In genomic region chr17:82281502-82282238, GRCh38 we compare ENCODE assay signal across 11 cellular contexts. TPM values are rescaled to one million over a fixed set of nuclear protein-coding genes. Genes with fewer than 3 reads are reported as not detected.
A peak's percentile ranks its signal among the peaks of the same experiment; 100 is the strongest.
DNase-seq lines count a peak whose midpoint lies in the region; ATAC-seq and TF ChIP-seq lines count a peak whose summit lies in the region.
"Had no signal": no experiment of that assay in that cellular context is flagged by ENCODE, and none has a peak within 500 bp of the region (broad histone marks: within the 10 kb centered on the region; RNA-seq: fewer than 3 reads in every experiment).

No MANE protein-coding gene starts in this region.

- H3K4me3 Mint-ChIP-seq in activated naive CD8-positive, alpha-beta T cell treated with anti-CD3 and anti-CD28 coated beads, Interleukin-2, amount 10 ng/mL, durations not matched to agents 7 days and 5 days = peak overlapping the region; percentile 2
- H3K4me3 Mint-ChIP-seq in natural killer cell = no peak overlapping the region

- peak; percentile 14 for ATAC-seq in activated naive CD8-positive, alpha-beta T cell treated with anti-CD3 and anti-CD28 coated beads, Interleukin-2, amount 10 ng/mL, durations not matched to agents 7 days and 5 days (ENCODE audit: low read depth)
- ATAC-seq in natural killer cell = peak; percentile 64 to 82 (median 73)
- no peak for ATAC-seq in HG02970 (IDR thresholded peaks at IDR 0.05; ENCODE audit: low FRiP score, unreplicated experiment)

- H3K4me1 Mint-ChIP-seq in activated naive CD8-positive, alpha-beta T cell treated with anti-CD3 and anti-CD28 coated beads, Interleukin-2, amount 10 ng/mL, durations not matched to agents 7 days and 5 days = peaks cover 18% of the 10 kb centered on the region
- H3K4me1 Mint-ChIP-seq in natural killer cell = peaks cover 13 to 19% of the 10 kb centered on the region in 2 donors

- intact Hi-C loops in natural killer cell (cut with micrococcal nuclease) = no loop called here

- peak; percentile 92 for DNase-seq in CD1c-positive myeloid dendritic cell (ENCODE audit: extremely low spot score)
- peak; percentile 93 for DNase-seq in M059J (ENCODE audit: low read depth)
- no peak for DNase-seq in activated naive CD8-positive, alpha-beta T cell treated with anti-CD3 and anti-CD28 coated beads, Interleukin-2, amount 10 ng/mL, durations not matched to agents 7 days and 5 days
- no peak for DNase-seq in natural killer cell
- DNase-seq in D341Med (ENCODE audit: low spot score) = no peak
- no peak for DNase-seq in effector CD8-positive, alpha-beta T cell (lab: John Stamatoyannopoulos, UW)
- no peak for DNase-seq in NOMO-1 treated with dmso at 0.1 percent for 144 hours (lab: John Stamatoyannopoulos, UW; ENCODE audit: unreplicated experiment)
- DNase-seq: caudate nucleus, left ventricle myocardium inferior had no signal

- H3K36me3 Mint-ChIP-seq in activated naive CD8-positive, alpha-beta T cell treated with anti-CD3 and anti-CD28 coated beads, Interleukin-2, amount 10 ng/mL, durations not matched to agents 7 days and 5 days = no peaks in the 10 kb centered on the region
- no peaks in the 10 kb centered on the region for H3K36me3 Mint-ChIP-seq in natural killer cell

- peaks cover 2% of the 10 kb centered on the region for H3K27me3 Mint-ChIP-seq in activated naive CD8-positive, alpha-beta T cell treated with anti-CD3 and anti-CD28 coated beads, Interleukin-2, amount 10 ng/mL, durations not matched to agents 7 days and 5 days
- H3K27me3 Mint-ChIP-seq in natural killer cell (ENCODE audit: low read depth in 2 of 2) = no peaks in the 10 kb centered on the region

- POLR2A ChIA-PET in activated naive CD8-positive, alpha-beta T cell treated with anti-CD3 and anti-CD28 coated beads, Interleukin-2, amount 10 ng/mL, durations not matched to agents 7 days and 5 days (lab: Charles Lee) = interaction anchor here (1.0 to 3.7 kb wide), 4 partner anchors 10 to 17 kb away, joined by 3 to 22 read pairs (median 4); no protein-coding TSS in a partner anchor

- TF ChIP-seq CTCF in natural killer cell (IDR thresholded peaks at IDR 0.05) = no peak

- H3K27ac Mint-ChIP-seq in activated naive CD8-positive, alpha-beta T cell treated with anti-CD3 and anti-CD28 coated beads, Interleukin-2, amount 10 ng/mL, durations not matched to agents 7 days and 5 days = peak overlapping the region; percentile 43
- peak overlapping the region in 1 of 2 donors; percentile 39 for H3K27ac Mint-ChIP-seq in natural killer cell

- no peaks in the 10 kb centered on the region for H3K9me3 Mint-ChIP-seq in activated naive CD8-positive, alpha-beta T cell treated with anti-CD3 and anti-CD28 coated beads, Interleukin-2, amount 10 ng/mL, durations not matched to agents 7 days and 5 days
- H3K9me3 Mint-ChIP-seq in natural killer cell = no peaks in the 10 kb centered on the region

RNA-seq across cellular contexts. Expression of gene CSNK1D, which starts 8.2 kb away (rescaled TPM):
- 41.6 and 43.7 TPM in 2 replicates for total RNA-seq in M059J (2014; rRNA removed; shearing (Covaris generic))
- total RNA-seq in activated naive CD8-positive, alpha-beta T cell treated with anti-CD3 and anti-CD28 coated beads, Interleukin-2, amount 10 ng/mL, durations not matched to agents 7 days and 5 days = 100 to 1,000 TPM; 135 to 140 TPM
- 100 to 1,000 TPM; 423 to 475 (median 468) TPM for total RNA-seq in natural killer cell

RNA-seq across cellular contexts. Expression of gene CD7, which starts 35.7 kb away (rescaled TPM):
- not detected in 2 replicates for total RNA-seq in M059J (2014; rRNA removed; shearing (Covaris generic))
- total RNA-seq in activated naive CD8-positive, alpha-beta T cell treated with anti-CD3 and anti-CD28 coated beads, Interleukin-2, amount 10 ng/mL, durations not matched to agents 7 days and 5 days = 100 to 1,000 TPM; 286 to 320 TPM
- 100 to 1,000 TPM; 464 to 564 (median 522) TPM for total RNA-seq in natural killer cell
- total RNA-seq: SK-MEL-5 had no signal

RNA-seq across cellular contexts. Expression of gene SECTM1, which starts 51.9 kb away (rescaled TPM):
- total RNA-seq in M059J (2014; rRNA removed; shearing (Covaris generic)) = 30.2 and 41.0 TPM in 2 replicates
- 1 to 10 TPM in 1 of 2 experiments, under 1 TPM in 1; 0.86 to 1.0 TPM for total RNA-seq in activated naive CD8-positive, alpha-beta T cell treated with anti-CD3 and anti-CD28 coated beads, Interleukin-2, amount 10 ng/mL, durations not matched to agents 7 days and 5 days
- 10 to 100 TPM in 1 of 3 donors, 1 to 10 TPM in 2; 3.6 to 11.2 (median 6.3) TPM for total RNA-seq in natural killer cell

RNA-seq across cellular contexts. Expression of gene SLC16A3, which starts 52.8 kb away (rescaled TPM):
- total RNA-seq in M059J (2014; rRNA removed; shearing (Covaris generic)) = 48.1 and 84.8 TPM in 2 replicates
- total RNA-seq in activated naive CD8-positive, alpha-beta T cell treated with anti-CD3 and anti-CD28 coated beads, Interleukin-2, amount 10 ng/mL, durations not matched to agents 7 days and 5 days = 100 to 1,000 TPM; 195 to 211 TPM
- total RNA-seq in natural killer cell = 100 to 1,000 TPM; 172 to 365 (median 296) TPM

Comparison
In these comparisons a context has a peak if more than half of its experiments do, and no peak if none do; other contexts are left out.
1. DNase-seq: peak in CD1c-positive myeloid dendritic cell (single experiment) and M059J (single experiment); none in activated naive CD8-positive, alpha-beta T cell treated with anti-CD3 and anti-CD28 coated beads, Interleukin-2, amount 10 ng/mL, durations not matched to agents 7 days and 5 days (single experiment), natural killer cell (single experiment), D341Med (single experiment), effector CD8-positive, alpha-beta T cell (single experiment) and NOMO-1 treated with dmso at 0.1 percent for 144 hours (single experiment).
2. RNA of gene CD7, which starts 35.7 kb away (total RNA-seq): 464 to 564 TPM in natural killer cell and 286 to 320 TPM in activated naive CD8-positive, alpha-beta T cell treated with anti-CD3 and anti-CD28 coated beads, Interleukin-2, amount 10 ng/mL, durations not matched to agents 7 days and 5 days; not detected in M059J; every median in the first group is over 100 times any median in the second.